Comparison of ENCODE assay signal across 19 cellular contexts in genomic region chr4:123826896-123827295, GRCh38.
DNase-seq lines count a peak whose midpoint lies in the region; ATAC-seq and TF ChIP-seq lines count a peak whose summit lies in the region.
"Had no signal": no experiment of that assay in that cellular context is flagged by ENCODE, and none has a peak within 500 bp of the region (broad histone marks: within the 10 kb centered on the region; RNA-seq: fewer than 3 reads in every experiment).

No MANE protein-coding gene starts in this region.

- H3K27ac Mint-ChIP-seq in nephron: peak overlapping the region in 2 of 3 experiments; percentile 15 to 67
- H3K27ac Mint-ChIP-seq: activated T-cell treated with anti-CD3 and anti-CD28 coated beads, Interleukin-2, amount 50 U/mL, for 72 hours; T-helper 1 cell treated with Interleukin-12 subunit alpha and Interleukin-12 subunit beta and Interleukin-4 antibody, amounts not matched to agents 30 μg/mL and 1 μg/mL, for 36 hours had no signal

- no peaks in the 10 kb centered on the region for H3K27me3 ChIP-seq in SJSA1 (replicated peaks)
- H3K27me3 ChIP-seq in fibroblast of lung (ENCODE audit: control insufficient read depth, insufficient read depth, low read length): no peaks in the 10 kb centered on the region
- H3K27me3 ChIP-seq in lower lobe of right lung (ENCODE audit: low read depth): no peaks in the 10 kb centered on the region
- H3K27me3 ChIP-seq: BLaER1 treated with 17β-estradiol and CSF1 and Interleukin-3, amounts not matched to agents 10 nM and 100 nM; upper lobe of left lung had no signal

- DNase-seq in HCEC 1CT (peak; percentile 37), SJSA1 (ENCODE audit: low read depth in 1 of 2, low spot score in 2 of 2) (peak; percentile 47 to 79), fibroblast of lung (ENCODE audit: low read depth in 2 of 2) (peak; percentile 42 to 79), NCI-H69 (lab: John Stamatoyannopoulos, UW) (no peak), NOMO-1 treated with dmso at 0.1 percent for 144 hours (lab: John Stamatoyannopoulos, UW; ENCODE audit: unreplicated experiment) (no peak), lower lobe of right lung (no peak), DMS 273 (lab: John Stamatoyannopoulos, UW; ENCODE audit: unreplicated experiment) (no peak)
- DNase-seq: activated CD4-positive, alpha-beta T cell treated with anti-CD3 and anti-CD28 coated beads for 4 hours; activated T-cell treated with anti-CD3 and anti-CD28 coated beads, Interleukin-2, amount 50 U/mL, for 72 hours; amniotic stem cell; DND-41; NCI-H2171 treated with DMSO at 0.1 percent for 48 hours; retina; stimulated activated CD4-positive, alpha-beta T cell treated with anti-CD3 and anti-CD28 coated beads, Interleukin-2, amount 100 ng/mL, for 48 hours; upper lobe of left lung had no signal

- TF ChIP-seq CTCF in fibroblast of lung (conservative IDR thresholded peaks at IDR 0.05 in 1 of 2, IDR thresholded peaks at IDR 0.05 in 1 of 2; ENCODE audit: low read depth in 1 of 2, low read length in 2 of 2) (no peak), nephron (IDR thresholded peaks at IDR 0.05; ENCODE audit: unreplicated experiment in 3 of 3) (no peak), lower lobe of right lung (IDR thresholded peaks at IDR 0.05) (no peak)

- H3K4me1 Mint-ChIP-seq in nephron: peaks cover 64% of the 10 kb centered on the region

- H3K4me2 ChIP-seq in fibroblast of lung (ENCODE audit: extremely low read depth, insufficient read depth, low read length): no peak overlapping the region
- H3K4me2 ChIP-seq: BLaER1 treated with 17β-estradiol and CSF1 and Interleukin-3, amounts not matched to agents 10 nM and 100 nM; PC-9 had no signal

- no peaks in the 10 kb centered on the region for H3K36me3 Mint-ChIP-seq in nephron (ENCODE audit: low read depth)

- no peak overlapping the region for H2AFZ ChIP-seq in fibroblast of lung (ENCODE audit: low read length)
- H2AFZ ChIP-seq: PC-9 had no signal

- no peaks in the 10 kb centered on the region for H3K36me3 ChIP-seq in SJSA1
- no peaks in the 10 kb centered on the region for H3K36me3 ChIP-seq in fibroblast of lung (ENCODE audit: control insufficient read depth, insufficient read depth, low read length)
- H3K36me3 ChIP-seq in lower lobe of right lung: no peaks in the 10 kb centered on the region
- H3K36me3 ChIP-seq: BLaER1 treated with 17β-estradiol and CSF1 and Interleukin-3, amounts not matched to agents 10 nM and 100 nM; upper lobe of left lung had no signal

- no peak for ATAC-seq in lower lobe of right lung
- ATAC-seq: activated T-cell treated with anti-CD3 and anti-CD28 coated beads, Interleukin-2, amount 50 U/mL, for 72 hours had no signal

- H4K20me1 ChIP-seq in fibroblast of lung (ENCODE audit: control insufficient read depth, extremely low read depth, insufficient read depth, low read length): no peaks in the 10 kb centered on the region
- H4K20me1 ChIP-seq: BLaER1 treated with 17β-estradiol and CSF1 and Interleukin-3, amounts not matched to agents 10 nM and 100 nM had no signal

- no peaks in the 10 kb centered on the region for H3K27me3 Mint-ChIP-seq in nephron (ENCODE audit: low read depth)

- H3K4me3 Mint-ChIP-seq in nephron: no peak overlapping the region
- H3K4me3 Mint-ChIP-seq: activated T-cell treated with anti-CD3 and anti-CD28 coated beads, Interleukin-2, amount 50 U/mL, for 72 hours; T-helper 1 cell treated with Interleukin-12 subunit alpha and Interleukin-12 subunit beta and Interleukin-4 antibody, amounts not matched to agents 30 μg/mL and 1 μg/mL, for 36 hours had no signal

- H3K27ac ChIP-seq in SJSA1 (no peak overlapping the region), fibroblast of lung (ENCODE audit: insufficient read depth, low read length) (no peak overlapping the region), lower lobe of right lung (no peak overlapping the region)
- H3K27ac ChIP-seq: BLaER1 treated with 17β-estradiol and CSF1 and Interleukin-3, amounts not matched to agents 10 nM and 100 nM; PC-9; upper lobe of left lung had no signal

- H3K4me1 ChIP-seq in SJSA1 (replicated peaks) (peaks cover 35% of the 10 kb centered on the region), fibroblast of lung (ENCODE audit: control insufficient read depth, extremely low read depth, insufficient read depth, low read length) (peaks cover 14% of the 10 kb centered on the region), lower lobe of right lung (no peaks in the 10 kb centered on the region)
- H3K4me1 ChIP-seq: BLaER1 treated with 17β-estradiol and CSF1 and Interleukin-3, amounts not matched to agents 10 nM and 100 nM had no signal

- H3K9me3 Mint-ChIP-seq in nephron: peaks cover 2% of the 10 kb centered on the region
- H3K9me3 Mint-ChIP-seq: T-helper 1 cell treated with Interleukin-12 subunit alpha and Interleukin-12 subunit beta and Interleukin-4 antibody, amounts not matched to agents 30 μg/mL and 1 μg/mL, for 36 hours had no signal

- H3K9me3 ChIP-seq in SJSA1 (replicated peaks): no peaks in the 10 kb centered on the region
- no peaks in the 10 kb centered on the region for H3K9me3 ChIP-seq in fibroblast of lung (ENCODE audit: control insufficient read depth, insufficient read depth, low read depth, low read length)
- no peaks in the 10 kb centered on the region for H3K9me3 ChIP-seq in lower lobe of right lung
- H3K9me3 ChIP-seq: BLaER1 treated with 17β-estradiol and CSF1 and Interleukin-3, amounts not matched to agents 10 nM and 100 nM; upper lobe of left lung had no signal

- H3K79me2 ChIP-seq in fibroblast of lung (ENCODE audit: control insufficient read depth, insufficient read depth, low read length): no peaks in the 10 kb centered on the region

- H3K4me3 ChIP-seq in SJSA1: no peak overlapping the region
- H3K4me3 ChIP-seq in fibroblast of lung (replicated peaks in 1 of 4; ENCODE audit: control extremely low read depth in 1 of 4, insufficient read depth in 1 of 4, low read depth in 3 of 4, low read length in 4 of 4): no peak overlapping the region
- H3K4me3 ChIP-seq in lower lobe of right lung: no peak overlapping the region
- H3K4me3 ChIP-seq: BLaER1 treated with 17β-estradiol and CSF1 and Interleukin-3, amounts not matched to agents 10 nM and 100 nM; PC-9; upper lobe of left lung had no signal

- intact Hi-C loops in lower lobe of right lung (cut with DNase I): no loop called here

- H3K9ac ChIP-seq in fibroblast of lung (ENCODE audit: insufficient read depth, low read length): no peak overlapping the region
- H3K9ac ChIP-seq: BLaER1 treated with 17β-estradiol and CSF1 and Interleukin-3, amounts not matched to agents 10 nM and 100 nM had no signal

Comparison
In these comparisons a context has a peak if more than half of its experiments do, and no peak if none do; other contexts are left out.
1. DNase-seq: peak in HCEC 1CT (single experiment), SJSA1 (2 of 2) and fibroblast of lung (2 of 2); none in NCI-H69 (single experiment), NOMO-1 treated with dmso at 0.1 percent for 144 hours (single experiment), lower lobe of right lung (single experiment) and DMS 273 (single experiment).